ENCODE assay signal across 1 cellular context in the genomic region with DNA sequence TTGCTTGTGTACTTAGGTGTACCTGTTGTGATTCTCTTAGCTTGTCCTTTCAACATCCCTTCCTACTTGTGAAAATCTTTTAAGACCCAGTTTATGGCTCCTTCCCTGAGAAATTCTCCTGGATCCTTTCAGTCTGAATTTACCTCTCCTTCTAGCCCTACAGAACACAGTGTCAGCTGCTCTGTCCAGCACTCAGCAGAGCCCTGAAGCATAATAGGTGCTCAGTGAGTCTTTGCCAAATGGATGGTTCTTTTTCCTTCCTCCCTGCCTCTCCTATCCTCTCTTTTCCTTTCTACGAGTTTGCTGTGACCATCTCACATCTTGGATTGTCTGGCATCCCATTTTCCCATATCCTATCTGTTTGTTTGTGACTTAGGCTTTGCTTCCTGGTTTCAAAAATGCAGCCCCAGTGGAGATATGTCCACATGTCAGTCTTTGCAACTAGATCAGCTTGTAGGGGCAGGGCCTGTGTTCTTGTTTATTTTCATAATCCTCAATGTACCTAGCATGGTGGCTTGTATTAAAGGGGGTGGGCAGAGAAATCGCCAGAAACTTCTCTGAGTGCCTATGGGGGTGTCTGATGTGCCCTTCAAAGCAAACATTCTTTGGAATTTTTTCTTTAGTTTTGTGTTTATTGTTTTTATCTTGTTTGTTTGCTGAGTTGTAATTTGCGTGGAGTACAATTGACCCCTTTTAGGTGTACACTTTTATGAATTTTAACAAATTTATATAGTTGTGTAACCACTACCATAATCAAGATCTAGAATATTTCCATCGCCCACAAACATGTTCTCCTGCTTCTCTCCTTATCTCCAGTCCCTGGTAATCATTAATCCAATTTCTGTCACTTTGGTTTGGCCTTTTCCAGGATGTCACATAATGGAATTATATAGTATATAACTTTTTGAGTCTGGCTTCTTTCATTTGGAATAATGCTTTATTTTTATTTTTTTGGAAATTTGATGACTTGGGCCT.
TF ChIP-seq lines count a peak whose summit lies in the region.

No MANE protein-coding gene starts in this region.

TF ChIP-seq in HepG2, 621 proteins besides CTCF, POLR2A, EP300 and RAD21 (continued from another document):
- TF ChIP-seq, protein P1, sequence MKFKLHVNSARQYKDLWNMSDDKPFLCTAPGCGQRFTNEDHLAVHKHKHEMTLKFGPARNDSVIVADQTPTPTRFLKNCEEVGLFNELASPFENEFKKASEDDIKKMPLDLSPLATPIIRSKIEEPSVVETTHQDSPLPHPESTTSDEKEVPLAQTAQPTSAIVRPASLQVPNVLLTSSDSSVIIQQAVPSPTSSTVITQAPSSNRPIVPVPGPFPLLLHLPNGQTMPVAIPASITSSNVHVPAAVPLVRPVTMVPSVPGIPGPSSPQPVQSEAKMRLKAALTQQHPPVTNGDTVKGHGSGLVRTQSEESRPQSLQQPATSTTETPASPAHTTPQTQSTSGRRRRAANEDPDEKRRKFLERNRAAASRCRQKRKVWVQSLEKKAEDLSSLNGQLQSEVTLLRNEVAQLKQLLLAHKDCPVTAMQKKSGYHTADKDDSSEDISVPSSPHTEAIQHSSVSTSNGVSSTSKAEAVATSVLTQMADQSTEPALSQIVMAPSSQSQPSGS (CRISPR knock-in tag; IDR thresholded peaks at IDR 0.05): no peak; the same call in 1 of the 2 replicates
- TF ChIP-seq ZNF3 (CRISPR knock-in tag; IDR thresholded peaks at IDR 0.05) (no peak), ZNF350 (CRISPR knock-in tag; IDR thresholded peaks at IDR 0.05; ENCODE audit: borderline replicate concordance, low read depth) (no peak), PCBP2 (optimal IDR thresholded peaks at IDR 0.05; ENCODE audit: low read depth, low read length, poor library complexity, severe bottlenecking) (no peak), POLR2G (IDR thresholded peaks at IDR 0.05; ENCODE audit: low read depth, low read length) (no peak), DNMT1 (CRISPR knock-in tag; IDR thresholded peaks at IDR 0.05) (no peak), ELF1 (CRISPR knock-in tag; IDR thresholded peaks at IDR 0.05) (peak; percentile 45; the same call in 1 of the 2 replicates), ZFAT (CRISPR knock-in tag; conservative IDR thresholded peaks at IDR 0.05) (no peak), PLRG1 (conservative IDR thresholded peaks at IDR 0.05) (no peak), ZNF792 (CRISPR knock-in tag; IDR thresholded peaks at IDR 0.05) (no peak), ZNF441 (CRISPR knock-in tag; IDR thresholded peaks at IDR 0.05; ENCODE audit: borderline replicate concordance) (no peak), ZNF232 (CRISPR knock-in tag; IDR thresholded peaks at IDR 0.05; ENCODE audit: borderline replicate concordance) (0 out of 2 replicates have a peak, but pooled peaks have one; percentile 31), HNRNPK (IDR thresholded peaks at IDR 0.05; ENCODE audit: low read depth, low read length, poor library complexity, severe bottlenecking) (no peak), SRSF1 (optimal IDR thresholded peaks at IDR 0.05; ENCODE audit: low read depth, low read length) (no peak), GABPA (IDR thresholded peaks at IDR 0.05; ENCODE audit: low read depth, low read length) (no peak), GABPA (CRISPR knock-in tag; IDR thresholded peaks at IDR 0.05; ENCODE audit: low read depth) (no peak), HMGA1 (CRISPR knock-in tag; conservative IDR thresholded peaks at IDR 0.05) (no peak), ZNF570 (CRISPR knock-in tag; IDR thresholded peaks at IDR 0.05; ENCODE audit: borderline replicate concordance) (no peak), HNF4G (IDR thresholded peaks at IDR 0.05; ENCODE audit: borderline replicate concordance, low read depth, low read length) (no peak), HNF4G (CRISPR knock-in tag; IDR thresholded peaks at IDR 0.05; ENCODE audit: borderline replicate concordance, low read depth) (no peak), HDAC1 (CRISPR knock-in tag; IDR thresholded peaks at IDR 0.05) (no peak), XBP1 (CRISPR knock-in tag; IDR thresholded peaks at IDR 0.05) (no peak), SRY (CRISPR knock-in tag; IDR thresholded peaks at IDR 0.05) (no peak), TGIF2 (CRISPR knock-in tag; IDR thresholded peaks at IDR 0.05) (no peak), ZNF354B (CRISPR knock-in tag; IDR thresholded peaks at IDR 0.05) (no peak), KDM5B (CRISPR knock-in tag; IDR thresholded peaks at IDR 0.05; ENCODE audit: borderline replicate concordance) (no peak)
- TF ChIP-seq, protein P2, sequence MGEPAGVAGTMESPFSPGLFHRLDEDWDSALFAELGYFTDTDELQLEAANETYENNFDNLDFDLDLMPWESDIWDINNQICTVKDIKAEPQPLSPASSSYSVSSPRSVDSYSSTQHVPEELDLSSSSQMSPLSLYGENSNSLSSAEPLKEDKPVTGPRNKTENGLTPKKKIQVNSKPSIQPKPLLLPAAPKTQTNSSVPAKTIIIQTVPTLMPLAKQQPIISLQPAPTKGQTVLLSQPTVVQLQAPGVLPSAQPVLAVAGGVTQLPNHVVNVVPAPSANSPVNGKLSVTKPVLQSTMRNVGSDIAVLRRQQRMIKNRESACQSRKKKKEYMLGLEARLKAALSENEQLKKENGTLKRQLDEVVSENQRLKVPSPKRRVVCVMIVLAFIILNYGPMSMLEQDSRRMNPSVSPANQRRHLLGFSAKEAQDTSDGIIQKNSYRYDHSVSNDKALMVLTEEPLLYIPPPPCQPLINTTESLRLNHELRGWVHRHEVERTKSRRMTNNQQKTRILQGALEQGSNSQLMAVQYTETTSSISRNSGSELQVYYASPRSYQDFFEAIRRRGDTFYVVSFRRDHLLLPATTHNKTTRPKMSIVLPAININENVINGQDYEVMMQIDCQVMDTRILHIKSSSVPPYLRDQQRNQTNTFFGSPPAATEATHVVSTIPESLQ (CRISPR knock-in tag; conservative IDR thresholded peaks at IDR 0.05): 0 out of 2 replicates have a peak, but pooled peaks have one; percentile 65
- TF ChIP-seq, protein P3, sequence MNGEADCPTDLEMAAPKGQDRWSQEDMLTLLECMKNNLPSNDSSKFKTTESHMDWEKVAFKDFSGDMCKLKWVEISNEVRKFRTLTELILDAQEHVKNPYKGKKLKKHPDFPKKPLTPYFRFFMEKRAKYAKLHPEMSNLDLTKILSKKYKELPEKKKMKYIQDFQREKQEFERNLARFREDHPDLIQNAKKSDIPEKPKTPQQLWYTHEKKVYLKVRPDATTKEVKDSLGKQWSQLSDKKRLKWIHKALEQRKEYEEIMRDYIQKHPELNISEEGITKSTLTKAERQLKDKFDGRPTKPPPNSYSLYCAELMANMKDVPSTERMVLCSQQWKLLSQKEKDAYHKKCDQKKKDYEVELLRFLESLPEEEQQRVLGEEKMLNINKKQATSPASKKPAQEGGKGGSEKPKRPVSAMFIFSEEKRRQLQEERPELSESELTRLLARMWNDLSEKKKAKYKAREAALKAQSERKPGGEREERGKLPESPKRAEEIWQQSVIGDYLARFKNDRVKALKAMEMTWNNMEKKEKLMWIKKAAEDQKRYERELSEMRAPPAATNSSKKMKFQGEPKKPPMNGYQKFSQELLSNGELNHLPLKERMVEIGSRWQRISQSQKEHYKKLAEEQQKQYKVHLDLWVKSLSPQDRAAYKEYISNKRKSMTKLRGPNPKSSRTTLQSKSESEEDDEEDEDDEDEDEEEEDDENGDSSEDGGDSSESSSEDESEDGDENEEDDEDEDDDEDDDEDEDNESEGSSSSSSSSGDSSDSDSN (CRISPR knock-in tag; IDR thresholded peaks at IDR 0.05): no peak
